Comparison of ENCODE assay signal across 25 cellular contexts in genomic region chr9:72812622-72813111, GRCh38.
"Had no signal": no experiment of that assay in that cellular context is flagged by ENCODE, and none has a peak within 500 bp of the region (broad histone marks: within the 10 kb centered on the region; RNA-seq: fewer than 3 reads in every experiment).

No MANE protein-coding gene starts in this region.

- DNase-seq: activated CD4-positive, alpha-beta T cell treated with anti-CD3 and anti-CD28 coated beads, Interleukin-2, amount 10 ng/mL, durations not matched to agents 24 days and 14 days; activated CD4-positive, alpha-beta T cell treated with anti-CD3 and anti-CD28 coated beads, Interleukin-2, amount 50 U/mL, for 4 hours; activated CD4-positive, CD25-positive, alpha-beta regulatory T cell; activated CD8-positive, alpha-beta T cell treated with anti-CD3 and anti-CD28 coated beads for 36 hours; activated gamma-delta T cell; activated naive CD4-positive, alpha-beta T cell treated with Interleukin-2 at 50 U/mL for 16 hours; activated naive CD8-positive, alpha-beta T cell treated with anti-CD3 and anti-CD28 coated beads, Interleukin-2, amount 10 ng/mL, durations not matched to agents 7 days and 5 days; activated T-cell treated with anti-CD3 and anti-CD28 coated beads, Interleukin-2, amount 50 U/mL, for 24 hours; amygdala; Karpas-422; NCI-H1105 treated with DMSO at 0.1 percent for 48 hours; NCI-H1436 treated with DMSO at 0.1 percent for 48 hours; NCI-H1694 treated with DMSO at 0.1 percent for 48 hours; NCI-H2029; NCI-H345; NCI-H524 treated with DMSO at 0.1 percent for 48 hours; NCI-H748 treated with DMSO at 0.1 percent for 48 hours; PC-3; Peyer's patch; RPMI8226; SW 1271; T-helper 1 cell; T-helper 2 cell; T-helper 9 cell; WERI-Rb-1 had no signal

- ATAC-seq: activated CD8-positive, alpha-beta T cell treated with anti-CD3 and anti-CD28 coated beads for 36 hours; PC-3 had no signal
